ENCODE assay signal across 11 cellular contexts in the genomic region with DNA sequence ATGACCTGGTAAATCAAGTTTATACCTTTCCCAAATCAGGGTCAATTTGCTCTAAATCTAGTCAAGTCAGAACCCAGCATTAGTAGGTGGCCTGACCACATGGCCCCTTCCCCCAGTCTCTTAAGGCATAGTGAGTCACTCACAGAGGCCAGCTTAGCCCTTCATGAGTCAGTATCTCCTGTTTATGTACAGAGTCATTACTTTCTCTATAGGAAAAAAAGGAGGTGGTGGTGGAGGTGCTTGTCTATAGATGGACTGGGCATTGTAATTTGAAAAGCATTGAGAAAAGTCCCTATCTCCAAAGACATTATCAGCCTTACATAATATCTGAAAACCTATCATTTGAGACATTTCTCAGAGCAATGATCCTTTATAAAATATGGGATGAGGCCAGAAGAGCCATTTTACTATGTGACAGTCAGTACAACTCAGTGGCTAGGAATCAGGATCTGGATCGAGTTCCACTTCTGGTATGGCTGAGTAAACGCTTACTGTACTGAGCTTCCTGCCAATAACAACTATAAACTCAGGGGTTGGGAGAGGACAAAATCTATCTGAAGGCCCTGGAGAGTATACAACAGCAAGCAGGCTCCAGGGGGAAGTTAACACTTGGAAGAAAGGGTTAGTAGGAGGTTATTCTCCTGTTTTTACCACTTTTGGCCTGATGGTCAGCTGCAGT. TPM values are rescaled to one million over a fixed set of nuclear protein-coding genes. Genes with fewer than 3 reads are reported as not detected.
DNase-seq lines count a peak whose midpoint lies in the region; ATAC-seq, FAIRE-seq and TF ChIP-seq lines count a peak whose summit lies in the region.
"Had no signal": no experiment of that assay in that cellular context is flagged by ENCODE, and none has a peak within 500 bp of the region (broad histone marks: within the 10 kb centered on the region; RNA-seq: fewer than 3 reads in every experiment).

No MANE protein-coding gene starts in this region.

- H3K4me3 Mint-ChIP-seq in natural killer cell treated with Interleukin-12 subunit alpha and Interleukin-12 subunit beta and Interleukin-15 and Interleukin-18, amount 100 ng/mL, for 72 hours = no peak overlapping the region
- H3K4me3 Mint-ChIP-seq in natural killer cell = no peak overlapping the region

- H3K27me3 ChIP-seq in transverse colon = no peaks in the 10 kb centered on the region

- no peak for TF ChIP-seq CTCF in natural killer cell (IDR thresholded peaks at IDR 0.05)
- no peak for TF ChIP-seq CTCF in foreskin fibroblast (IDR thresholded peaks at IDR 0.05; ENCODE audit: low read depth, low read length)
- no peak for TF ChIP-seq CTCF in transverse colon (IDR thresholded peaks at IDR 0.05)

- no peak for TF ChIP-seq POLR2A in GM12891 (IDR thresholded peaks at IDR 0.05; ENCODE audit: low read depth, low read length)
- TF ChIP-seq POLR2A in transverse colon (IDR thresholded peaks at IDR 0.05) = no peak

- H3K27ac ChIP-seq in transverse colon = peak overlapping the region in 1 of 4 donors; percentile 18

- intact Hi-C loops in natural killer cell (cut with micrococcal nuclease) (no loop called here), transverse colon (cut with DNase I; ENCODE audit: low total_unique reads) (no loop called here)

- no peak overlapping the region for H3K4me3 ChIP-seq in foreskin fibroblast (ENCODE audit: low read depth in 1 of 2, low read length in 2 of 2)
- no peak overlapping the region for H3K4me3 ChIP-seq in transverse colon
- H3K4me3 ChIP-seq: lung had no signal

- peaks cover 6 to 10% of the 10 kb centered on the region in 2 donors for H3K9me3 ChIP-seq in transverse colon

- FAIRE-seq in urothelium cell line (lab: Jason Lieb, UNC) (no peak), GM12891 (lab: Jason Lieb, UNC) (no peak)

- TF ChIP-seq EP300 in transverse colon (IDR thresholded peaks at IDR 0.05; ENCODE audit: low read depth) = no peak

- H3K27ac Mint-ChIP-seq in natural killer cell treated with Interleukin-12 subunit alpha and Interleukin-12 subunit beta and Interleukin-15 and Interleukin-18, amount 100 ng/mL, for 72 hours = peak overlapping the region in 1 of 2 donors; percentile 80
- no peak overlapping the region for H3K27ac Mint-ChIP-seq in natural killer cell

- DNase-seq in natural killer cell treated with Interleukin-12 subunit alpha and Interleukin-12 subunit beta and Interleukin-15 and Interleukin-18, amount 100 ng/mL, for 72 hours (ENCODE audit: low spot score) = no peak
- DNase-seq in natural killer cell (no peak), SW480 (ENCODE audit: low spot score) (peak; percentile 27), foreskin fibroblast (peak; percentile 97 to 98), urothelium cell line (ENCODE audit: low spot score) (peak; percentile 75), GM12891 (ENCODE audit: insufficient read length, low spot score) (no peak), transverse colon (no peak)
- DNase-seq: caudate nucleus, DND-41 had no signal

- no peaks in the 10 kb centered on the region for H3K9me3 Mint-ChIP-seq in natural killer cell treated with Interleukin-12 subunit alpha and Interleukin-12 subunit beta and Interleukin-15 and Interleukin-18, amount 100 ng/mL, for 72 hours
- peaks cover 0 to 4% of the 10 kb centered on the region in 2 donors for H3K9me3 Mint-ChIP-seq in natural killer cell

- no peaks in the 10 kb centered on the region for H3K36me3 ChIP-seq in transverse colon

- in situ Hi-C loops in transverse colon (cut with MboI; ENCODE audit: low pct_ligation_motif_present in 1 of 4, low pct_unique_long_range_greater_than_20kb in 1 of 4, low sequenced_read_pairs in 3 of 4) = no loop called here

- peaks cover 16% of the 10 kb centered on the region for H3K36me3 Mint-ChIP-seq in natural killer cell treated with Interleukin-12 subunit alpha and Interleukin-12 subunit beta and Interleukin-15 and Interleukin-18, amount 100 ng/mL, for 72 hours
- H3K36me3 Mint-ChIP-seq in natural killer cell = peaks cover 19% of the 10 kb centered on the region

- peak; percentile 79 to 91 for ATAC-seq in natural killer cell treated with Interleukin-12 subunit alpha and Interleukin-12 subunit beta and Interleukin-15 and Interleukin-18, amount 100 ng/mL, for 72 hours
- ATAC-seq in natural killer cell (no peak), HG03108 (IDR thresholded peaks at IDR 0.05; ENCODE audit: unreplicated experiment) (no peak)

- H3K4me1 ChIP-seq in transverse colon = no peaks in the 10 kb centered on the region

- 56% methylated on average over 2 of the region's 2 CpGs for WGBS in transverse colon (ENCODE audit: low coverage in 1 of 2), 2 donors

- H3K27me3 Mint-ChIP-seq in natural killer cell treated with Interleukin-12 subunit alpha and Interleukin-12 subunit beta and Interleukin-15 and Interleukin-18, amount 100 ng/mL, for 72 hours = peaks cover 8 to 10% of the 10 kb centered on the region in 2 donors
- peaks cover 22 to 38% of the 10 kb centered on the region in 2 donors for H3K27me3 Mint-ChIP-seq in natural killer cell (ENCODE audit: low read depth in 2 of 2)

- peaks cover 8 to 21% of the 10 kb centered on the region in 2 donors for H3K4me1 Mint-ChIP-seq in natural killer cell treated with Interleukin-12 subunit alpha and Interleukin-12 subunit beta and Interleukin-15 and Interleukin-18, amount 100 ng/mL, for 72 hours (ENCODE audit: low read depth in 2 of 2)
- H3K4me1 Mint-ChIP-seq in natural killer cell = peaks cover 0 to 10% of the 10 kb centered on the region in 2 donors

TF ChIP-seq in GM12891, 5 proteins besides CTCF, POLR2A, EP300 and RAD21:
- no peak for TF ChIP-seq POU2F2 (IDR thresholded peaks at IDR 0.05; ENCODE audit: low read depth, low read length)
- TF ChIP-seq SPI1 (IDR thresholded peaks at IDR 0.05; ENCODE audit: low read depth, low read length) = no peak
- TF ChIP-seq TAF1 (IDR thresholded peaks at IDR 0.05; ENCODE audit: low read depth, low read length) = no peak
- TF ChIP-seq POLR2AphosphoS5 (IDR thresholded peaks at IDR 0.05; ENCODE audit: low read depth, low read length) = no peak
- TF ChIP-seq PAX5 (IDR thresholded peaks at IDR 0.05; ENCODE audit: insufficient read depth, low read length, severe bottlenecking) = no peak

RNA-seq across cellular contexts. Expression of a gene that starts 22.5 kb away (rescaled TPM):
- total RNA-seq in natural killer cell treated with Interleukin-12 subunit alpha and Interleukin-12 subunit beta and Interleukin-15 and Interleukin-18, amount 100 ng/mL, for 72 hours = not detected
- total RNA-seq in natural killer cell (not detected), transverse colon (not detected)
- 0.14 TPM for polyA plus RNA-seq in GM12891 (2012; ENCODE audit: low read depth, missing spikeins)

Comparison
In these comparisons a context has a peak if more than half of its experiments do, and no peak if none do; other contexts are left out.
1. ATAC-seq: peak in natural killer cell treated with Interleukin-12 subunit alpha and Interleukin-12 subunit beta and Interleukin-15 and Interleukin-18, amount 100 ng/mL, for 72 hours (2 of 2); none in natural killer cell (0 of 3) and HG03108 (single experiment).
2. DNase-seq: peak in SW480 (single experiment), foreskin fibroblast (2 of 2) and urothelium cell line (single experiment); none in natural killer cell treated with Interleukin-12 subunit alpha and Interleukin-12 subunit beta and Interleukin-15 and Interleukin-18, amount 100 ng/mL, for 72 hours (single experiment), natural killer cell (single experiment), GM12891 (single experiment) and transverse colon (single experiment).